ENCODE assay signal across 11 cellular contexts in the genomic region with DNA sequence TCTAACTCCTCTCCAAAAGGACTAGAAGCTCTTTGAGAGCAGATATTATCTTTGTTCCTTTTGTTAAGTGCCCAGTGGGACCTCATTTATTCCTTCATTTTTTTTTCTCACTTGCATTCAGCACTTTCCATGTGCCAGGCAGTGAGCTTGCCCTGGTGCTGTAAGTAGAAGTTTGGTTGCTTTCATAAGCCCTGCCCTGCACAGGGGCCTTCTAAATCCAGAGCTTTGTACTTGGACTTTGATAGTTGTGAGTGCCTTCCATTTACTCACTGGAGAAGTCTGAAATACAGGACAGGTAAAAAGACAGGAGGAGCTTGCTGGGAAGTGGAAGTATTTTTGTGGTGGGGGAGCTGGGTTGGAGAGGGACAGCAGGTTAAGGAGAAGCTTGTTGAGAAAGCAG. TPM values are rescaled to one million over a fixed set of nuclear protein-coding genes. Genes with fewer than 3 reads are reported as not detected.
"Had no signal": no experiment of that assay in that cellular context is flagged by ENCODE, and none has a peak within 500 bp of the region (broad histone marks: within the 10 kb centered on the region; RNA-seq: fewer than 3 reads in every experiment).

No MANE protein-coding gene starts in this region.

- H3K4me3 ChIP-seq: GM23248, GM23338, HAP-1 had no signal

- H3K9me3 ChIP-seq: HAP-1 had no signal

- DNase-seq: GM23248, GOT3, H7, H9, HCEC 1CT, HFFc6 had no signal

- H3K27ac ChIP-seq: GM23248 had no signal

- H3K4me2 ChIP-seq: GM23338 had no signal

- H3K9ac ChIP-seq: GM23248 had no signal

- ATAC-seq: GM23338, HCT116 had no signal

- H3K36me3 ChIP-seq: HAP-1 had no signal

RNA-seq across cellular contexts. Expression of a gene that starts 56.7 kb away (rescaled TPM):
- total RNA-seq: GM23248, GM23338, H1, H4, H7, H9, HFFc6 had no signal
- polyA plus RNA-seq: GM23248, GM23338, H1 had no signal
